ENCODE assay signal across 8 cellular contexts in the genomic region with DNA sequence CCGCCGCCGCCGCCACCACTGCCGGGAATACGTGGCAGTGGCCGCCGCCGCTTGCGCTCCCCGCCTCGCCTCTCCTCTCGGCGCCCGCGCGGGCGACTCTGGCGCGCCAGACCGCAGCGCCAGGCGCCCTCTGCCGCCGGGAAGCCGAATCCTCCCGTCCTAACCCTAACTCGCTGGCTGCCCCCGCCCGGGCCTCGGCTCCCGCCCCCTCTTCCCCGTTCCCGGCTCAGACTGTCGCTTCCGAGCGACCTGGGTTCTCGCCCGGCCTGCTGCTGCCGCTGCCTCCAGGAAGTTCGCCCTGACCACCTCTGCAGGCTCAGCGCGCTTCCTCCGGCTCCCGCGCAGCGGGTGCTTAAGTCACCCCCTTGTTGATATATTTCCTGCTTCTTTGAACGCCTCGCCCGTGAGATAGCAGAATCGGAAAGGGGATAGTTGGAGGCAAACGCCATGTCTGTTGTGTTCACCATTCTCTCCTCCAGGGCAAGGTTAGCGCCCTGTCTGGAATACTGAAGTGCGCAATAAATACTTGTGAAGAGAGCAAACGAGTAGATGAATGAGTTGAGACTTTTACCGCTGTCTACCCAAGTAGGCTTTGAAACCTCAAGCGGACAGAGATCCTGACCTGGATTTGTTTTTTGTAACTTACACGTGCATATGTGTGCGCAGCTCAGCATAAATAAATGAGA. TPM values are rescaled to one million over a fixed set of nuclear protein-coding genes. Genes with fewer than 3 reads are reported as not detected.
DNase-seq lines count a peak whose midpoint lies in the region; ATAC-seq, FAIRE-seq and TF ChIP-seq lines count a peak whose summit lies in the region.

A gene with protein sequence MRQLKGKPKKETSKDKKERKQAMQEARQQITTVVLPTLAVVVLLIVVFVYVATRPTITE (minus strand): TSS at position 100 of the 686 bp plus-strand sequence. CDS start 64,202 bp downstream, outside the sequence.

- 14% methylated on average over 27 of the region's 59 CpGs for WGBS in HepG2 (ENCODE audit: low lambda C conversion rate)

- H3K9me3 Mint-ChIP-seq in activated CD4-positive, alpha-beta T cell treated with anti-CD3 and anti-CD28 coated beads, Interleukin-2, amount 10 ng/mL, durations not matched to agents 7 days and 5 days, result no peaks in the 10 kb centered on the region
- H3K9me3 Mint-ChIP-seq in dendritic cell treated with granulocyte-macrophage colony-stimulating factor and Interleukin-4, amounts not matched to agents 40 ng/mL and 50 ng/mL, for 4 days, result no peaks in the 10 kb centered on the region

- TF ChIP-seq RAD21 in HepG2 (CRISPR knock-in tag; IDR thresholded peaks at IDR 0.05), result peak; percentile 99

- CTCF ChIA-PET in activated CD4-positive, alpha-beta T cell treated with anti-CD3 and anti-CD28 coated beads, Interleukin-2, amount 10 ng/mL, durations not matched to agents 7 days and 5 days (lab: Charles Lee), result interaction anchor here (2.1 kb wide), 1 partner anchor 11 kb away, joined by 6 read pairs; no protein-coding TSS in a partner anchor
- CTCF ChIA-PET in HepG2 (lab: Yijun Ruan, JAX; ENCODE audit: low intra/inter-chr PET ratio, low total read pairs), result interaction anchor here (1.0 to 1.3 kb wide), 4 partner anchors 13 to 309 kb away, joined by 3 to 7 read pairs (median 4); no protein-coding TSS in a partner anchor

- H3K4me3 ChIP-seq in HepG2 (replicated peaks in 1 of 3; ENCODE audit: insufficient read depth in 1 of 3, low read depth in 2 of 3, low read length in 3 of 3), result peak within 1 kb of the TSS; percentile 77 to 83 (median 79)

- peaks cover 0 to 7% of the 10 kb centered on the region in 2 experiments; a peak in 1 of 5 replicates for H3K27me3 ChIP-seq in HepG2 (ENCODE audit: control insufficient read depth in 1 of 2, insufficient read depth in 2 of 2, low read length in 2 of 2)

- TF ChIP-seq EP300 in HepG2 (IDR thresholded peaks at IDR 0.05; ENCODE audit: low read depth in 2 of 2, low read length in 2 of 2), result peak in 1 of 2 experiments; percentile 19; a peak in 1 of 4 replicates
- no peak; the same call in 1 of the 2 replicates for TF ChIP-seq EP300 in HepG2 (CRISPR knock-in tag; IDR thresholded peaks at IDR 0.05; ENCODE audit: borderline replicate concordance)

- peak within 1 kb of the TSS; percentile 87 for H3K27ac Mint-ChIP-seq in activated CD4-positive, alpha-beta T cell treated with anti-CD3 and anti-CD28 coated beads, Interleukin-2, amount 10 ng/mL, durations not matched to agents 7 days and 5 days
- peak within 1 kb of the TSS; percentile 90 for H3K27ac Mint-ChIP-seq in dendritic cell treated with granulocyte-macrophage colony-stimulating factor and Interleukin-4, amounts not matched to agents 40 ng/mL and 50 ng/mL, for 4 days

- peaks cover 44% of the 10 kb centered on the region for H3K4me1 ChIP-seq in HepG2 (ENCODE audit: insufficient read depth, low read length)

- TF ChIP-seq POLR2A in HepG2 (IDR thresholded peaks at IDR 0.05; ENCODE audit: insufficient read depth in 1 of 2, low read depth in 2 of 2, low read length in 2 of 2), result no peak; a peak in 1 of 4 replicates

- H3K4me1 Mint-ChIP-seq in activated CD4-positive, alpha-beta T cell treated with anti-CD3 and anti-CD28 coated beads, Interleukin-2, amount 10 ng/mL, durations not matched to agents 7 days and 5 days, result peaks cover 41% of the 10 kb centered on the region
- peaks cover 46% of the 10 kb centered on the region for H3K4me1 Mint-ChIP-seq in dendritic cell treated with granulocyte-macrophage colony-stimulating factor and Interleukin-4, amounts not matched to agents 40 ng/mL and 50 ng/mL, for 4 days (ENCODE audit: low read depth)

- intact Hi-C loops in dendritic cell treated with granulocyte-macrophage colony-stimulating factor and Interleukin-4, amounts not matched to agents 40 ng/mL and 50 ng/mL, for 4 days (cut with micrococcal nuclease), result loop anchor here (2.0 to 10.0 kb wide), 5 partner anchors 61 to 309 kb away; no protein-coding TSS in a partner anchor
- intact Hi-C loops in HepG2 (cut with micrococcal nuclease; ENCODE audit: unreplicated experiment), result loop anchor here (1.0 to 2.0 kb wide), 3 partner anchors 56 to 307 kb away; no protein-coding TSS in a partner anchor

- H3K4me3 Mint-ChIP-seq in activated CD4-positive, alpha-beta T cell treated with anti-CD3 and anti-CD28 coated beads, Interleukin-2, amount 10 ng/mL, durations not matched to agents 7 days and 5 days, result peak within 1 kb of the TSS; percentile 87
- H3K4me3 Mint-ChIP-seq in dendritic cell treated with granulocyte-macrophage colony-stimulating factor and Interleukin-4, amounts not matched to agents 40 ng/mL and 50 ng/mL, for 4 days, result peak within 1 kb of the TSS; percentile 92

- in situ Hi-C loops in HepG2 (cut with HindIII; ENCODE audit: extremely low pct_ligation_motif_present, low pct_unique_long_range_greater_than_20kb), result loop anchor here (5.0 kb wide), 1 partner anchor 306 kb away; no protein-coding TSS in a partner anchor

- TF ChIP-seq CTCF in C4-2B (conservative IDR thresholded peaks at IDR 0.05) (peak; percentile 87), HepG2 (CRISPR knock-in tag; IDR thresholded peaks at IDR 0.05) (peak; percentile 84)

- H2AFZ ChIP-seq in HepG2 (ENCODE audit: low read length), result peak within 1 kb of the TSS; percentile 80

- DNase-seq in NCI-H526 (lab: John Stamatoyannopoulos, UW) (peak; percentile 76 to 98), HepG2 (ENCODE audit: low spot score) (peak; percentile 62)
- DNase-seq in activated CD4-positive, alpha-beta T cell treated with anti-CD3 and anti-CD28 coated beads, Interleukin-2, amount 10 ng/mL, durations not matched to agents 7 days and 5 days, result peak; percentile 70
- DNase-seq in stimulated activated CD4-positive, alpha-beta T cell treated with anti-CD3 and anti-CD28 coated beads, Interleukin-4, amount 100 ng/mL, for 1 hour, result peak; percentile 72

- no TSS peak for BruUV-seq in HepG2 (replicated peaks; lab: Mats Ljungman, UMichigan)

- ATAC-seq in GM19372 (IDR thresholded peaks at IDR 0.05; ENCODE audit: low read depth, unreplicated experiment), result peak; percentile 87
- ATAC-seq in HG03520 (IDR thresholded peaks at IDR 0.05; ENCODE audit: unreplicated experiment), result peak; percentile 66
- ATAC-seq in HepG2, result peak; percentile 89

- H4K20me1 ChIP-seq in HepG2 (ENCODE audit: insufficient read depth, low read length), result no peaks in the 10 kb centered on the region

- no peaks in the 10 kb centered on the region for H3K36me3 ChIP-seq in HepG2 (replicated peaks in 1 of 2; ENCODE audit: control insufficient read depth in 1 of 2, insufficient read depth in 2 of 2, low read length in 2 of 2)

- H3K9ac ChIP-seq in HepG2 (ENCODE audit: insufficient read depth, low read depth, low read length), result peak within 1 kb of the TSS; percentile 70

- H3K36me3 Mint-ChIP-seq in activated CD4-positive, alpha-beta T cell treated with anti-CD3 and anti-CD28 coated beads, Interleukin-2, amount 10 ng/mL, durations not matched to agents 7 days and 5 days (ENCODE audit: low read depth), result no peaks in the 10 kb centered on the region
- peaks cover 7% of the 10 kb centered on the region for H3K36me3 Mint-ChIP-seq in dendritic cell treated with granulocyte-macrophage colony-stimulating factor and Interleukin-4, amounts not matched to agents 40 ng/mL and 50 ng/mL, for 4 days (ENCODE audit: low read depth)

- H3K27ac ChIP-seq in C4-2B (peak within 1 kb of the TSS; percentile 77), HepG2 (ENCODE audit: extremely low read length, insufficient read depth, low read length) (peak within 1 kb of the TSS; percentile 67)

- H3K79me2 ChIP-seq in HepG2 (ENCODE audit: insufficient read depth, low read length), result peaks cover 27% of the 10 kb centered on the region

- POLR2A ChIA-PET in activated CD4-positive, alpha-beta T cell treated with anti-CD3 and anti-CD28 coated beads, Interleukin-2, amount 10 ng/mL, durations not matched to agents 7 days and 5 days (lab: Charles Lee), result no interaction called here
- POLR2A ChIA-PET in HepG2 (lab: Yijun Ruan, JAX), result interaction anchor here (1.2 to 3.0 kb wide), 3 partner anchors 51 to 307 kb away, joined by 4 to 25 read pairs (median 10); no protein-coding TSS in a partner anchor

- H3K9me3 ChIP-seq in HepG2 (ENCODE audit: low read length), result no peaks in the 10 kb centered on the region

- FAIRE-seq in HepG2 (lab: Jason Lieb, UNC), result no peak

- peaks cover 17% of the 10 kb centered on the region for H3K27me3 Mint-ChIP-seq in activated CD4-positive, alpha-beta T cell treated with anti-CD3 and anti-CD28 coated beads, Interleukin-2, amount 10 ng/mL, durations not matched to agents 7 days and 5 days
- H3K27me3 Mint-ChIP-seq in dendritic cell treated with granulocyte-macrophage colony-stimulating factor and Interleukin-4, amounts not matched to agents 40 ng/mL and 50 ng/mL, for 4 days, result no peaks in the 10 kb centered on the region

- H3K4me2 ChIP-seq in HepG2 (ENCODE audit: low read depth, low read length), result peak within 1 kb of the TSS; percentile 96

RNA-seq across cellular contexts. Expression of the gene that starts here (rescaled TPM):
- total RNA-seq in activated CD4-positive, alpha-beta T cell treated with anti-CD3 and anti-CD28 coated beads, Interleukin-2, amount 10 ng/mL, durations not matched to agents 7 days and 5 days, result 10 to 100 TPM; 35.4 to 41.9 TPM
- 26.8 and 28.5 TPM in 2 replicates for total RNA-seq in HepG2 (2016; rRNA removed; fragmentation: Illumina TruSeq; extraction: Trizol)
- 32.8 and 44.9 TPM in 2 replicates for total RNA-seq in HepG2 (2016; cell fraction: cytosol; rRNA removed; fragmentation: Illumina TruSeq; extraction: Trizol; ENCODE audit: low read depth)
- 24.0 and 27.8 TPM in 2 replicates for total RNA-seq in HepG2 (2016; cell fraction: insoluble cytoplasmic fraction; rRNA removed; fragmentation: Illumina TruSeq; extraction: Trizol)
- 39.9 and 58.1 TPM in 2 replicates for total RNA-seq in HepG2 (2016; cell fraction: membrane; rRNA removed; fragmentation: Illumina TruSeq; extraction: Trizol)
- total RNA-seq in HepG2 (2016; cell fraction: nucleus; rRNA removed; fragmentation: Illumina TruSeq; extraction: Trizol), result 9.4 and 14.7 TPM in 2 replicates
- polyA plus RNA-seq in HepG2 (2011; rRNA removed), result 10.6 and 11.7 TPM in 2 replicates
- polyA plus RNA-seq in HepG2 (2011; cell fraction: cytosol; rRNA removed), result 8.0 and 8.3 TPM in 2 replicates
- polyA plus RNA-seq in HepG2 (2011; cell fraction: nucleus; rRNA removed), result 7.7 and 10.0 TPM in 2 replicates
- 19.1 and 21.9 TPM in 2 replicates for polyA plus RNA-seq in HepG2 (2012)
- polyA plus RNA-seq in HepG2 (2016; cell fraction: cytosol; fragmentation: Illumina TruSeq; extraction: Trizol; ENCODE audit: low read depth), result 45.6 and 73.6 TPM in 2 replicates
- polyA plus RNA-seq in HepG2 (2016; cell fraction: insoluble cytoplasmic fraction; fragmentation: Illumina TruSeq; extraction: Trizol; ENCODE audit: low read depth), result 34.5 and 47.2 TPM in 2 replicates
- polyA plus RNA-seq in HepG2 (2016; cell fraction: membrane; fragmentation: Illumina TruSeq; extraction: Trizol; ENCODE audit: low read depth), result 48.5 and 75.7 TPM in 2 replicates
- polyA plus RNA-seq in HepG2 (2016; cell fraction: nucleus; fragmentation: Illumina TruSeq; extraction: Trizol; ENCODE audit: insufficient read depth, low read depth), result 26.9 and 36.1 TPM in 2 replicates
- 1.9 and 16.7 TPM in 2 replicates for polyA minus RNA-seq in HepG2 (2011; rRNA and poly(A)+ RNA removed; ENCODE audit: low replicate concordance)
- 3.5 TPM in 1 of 2 replicates, not detected in the other for polyA minus RNA-seq in HepG2 (2011; cell fraction: cytosol; rRNA and poly(A)+ RNA removed)
- polyA minus RNA-seq in HepG2 (2011; cell fraction: nucleus; rRNA and poly(A)+ RNA removed), result 2.2 and 6.6 TPM in 2 replicates

Comparison
In these comparisons a context has a peak if more than half of its experiments do, and no peak if none do; other contexts are left out.
1. Peak in every context shown above with its lines: DNase-seq, ATAC-seq, H3K4me3 ChIP-seq and H3K27ac ChIP-seq.